Comparison of ENCODE assay signal across 1 cellular context in the genomic region with DNA sequence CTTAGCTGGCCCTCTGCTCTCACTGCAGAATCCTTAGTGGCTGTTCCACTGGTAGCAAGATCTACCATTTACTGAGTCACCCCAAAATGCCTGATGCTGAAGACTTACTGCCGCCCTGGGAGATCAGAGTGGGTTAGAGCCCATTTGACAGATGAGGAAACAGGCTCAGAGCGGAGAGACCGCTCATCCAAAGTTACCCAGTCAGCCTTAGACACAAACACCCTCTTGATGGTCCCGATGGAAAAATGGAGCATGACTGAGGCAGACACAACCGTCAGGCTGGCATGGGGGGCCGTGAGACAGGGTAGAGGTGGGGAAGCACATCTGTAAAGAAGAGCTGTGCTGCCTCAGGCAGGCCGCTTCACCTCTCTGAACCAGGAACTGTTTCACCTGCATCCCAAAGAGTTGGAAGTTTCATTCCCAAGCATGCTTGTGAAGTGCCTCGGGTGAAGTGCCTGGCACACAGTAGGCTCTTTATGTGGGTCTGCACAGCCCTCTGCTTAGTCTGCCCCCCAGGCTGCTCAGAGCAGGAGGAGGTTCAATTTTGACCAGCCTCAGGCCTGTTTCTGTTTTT.
TF ChIP-seq lines count a peak whose summit lies in the region.

No MANE protein-coding gene starts in this region.

TF ChIP-seq in WTC11, 78 proteins besides CTCF, POLR2A, EP300 and RAD21 (continued from another document):
- TF ChIP-seq, protein P1, sequence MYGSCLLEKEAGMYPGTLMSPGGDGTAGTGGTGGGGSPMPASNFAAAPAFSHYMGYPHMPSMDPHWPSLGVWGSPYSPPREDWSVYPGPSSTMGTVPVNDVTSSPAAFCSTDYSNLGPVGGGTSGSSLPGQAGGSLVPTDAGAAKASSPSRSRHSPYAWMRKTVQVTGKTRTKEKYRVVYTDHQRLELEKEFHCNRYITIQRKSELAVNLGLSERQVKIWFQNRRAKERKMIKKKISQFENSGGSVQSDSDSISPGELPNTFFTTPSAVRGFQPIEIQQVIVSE (CRISPR knock-in tag; IDR thresholded peaks at IDR 0.05; ENCODE audit: borderline replicate concordance), result no peak
- TF ChIP-seq KAT7 (CRISPR knock-in tag; IDR thresholded peaks at IDR 0.05; ENCODE audit: borderline replicate concordance), result no peak
